ENCODE assay signal across 20 cellular contexts in the genomic region with DNA sequence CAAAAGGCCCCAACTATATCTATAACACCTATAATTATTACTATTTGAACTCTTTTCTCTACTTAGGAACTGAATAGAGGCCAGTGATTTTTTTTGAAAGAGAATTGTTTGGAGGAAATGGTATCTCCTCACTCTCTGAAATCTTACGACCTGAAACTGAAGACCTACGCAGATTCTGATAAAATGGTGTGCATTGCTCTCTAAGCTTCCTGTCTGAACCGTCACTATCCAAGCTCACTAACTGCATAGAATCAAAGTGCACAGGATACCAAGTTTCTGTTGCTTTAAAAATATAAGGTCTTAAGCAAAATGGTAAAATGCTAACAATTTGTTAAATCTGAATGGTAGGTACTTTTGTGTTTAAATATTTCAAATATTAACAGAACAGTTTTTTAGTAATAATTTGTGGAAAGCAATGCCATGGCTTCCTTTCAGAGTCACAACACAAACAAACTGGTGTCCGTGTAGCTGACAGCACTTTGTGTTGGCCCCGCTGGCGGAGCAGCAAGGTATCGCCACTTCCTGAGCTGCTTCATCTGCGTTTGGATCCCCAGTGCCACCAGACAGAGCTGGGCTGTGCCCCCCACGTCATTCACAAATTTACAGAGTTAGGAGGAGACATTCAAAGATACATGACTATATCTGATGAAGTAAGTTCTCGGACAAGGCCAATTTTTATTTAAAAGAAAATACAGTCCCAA.
DNase-seq lines count a peak whose midpoint lies in the region; ATAC-seq and TF ChIP-seq lines count a peak whose summit lies in the region.
"Had no signal": no experiment of that assay in that cellular context is flagged by ENCODE, and none has a peak within 500 bp of the region (broad histone marks: within the 10 kb centered on the region; RNA-seq: fewer than 3 reads in every experiment).

No MANE protein-coding gene starts in this region.

- peak overlapping the region; percentile 54 for H3K4me3 ChIP-seq in CD4-positive, CD25-positive, alpha-beta regulatory T cell (ENCODE audit: low read depth, low read length)
- H3K4me3 ChIP-seq in DND-41 (ENCODE audit: low read depth in 1 of 2, low read length in 2 of 2), result no peak overlapping the region
- no peak overlapping the region for H3K4me3 ChIP-seq in esophagus muscularis mucosa
- H3K4me3 ChIP-seq in BE2C (ENCODE audit: low read depth, low read length), result no peak overlapping the region
- H3K4me3 ChIP-seq: BLaER1, SK-N-MC had no signal

- H3K9ac ChIP-seq in DND-41 (ENCODE audit: low read depth, low read length), result no peak overlapping the region
- H3K9ac ChIP-seq: BLaER1 had no signal

- CTCF ChIA-PET in activated CD4-positive, alpha-beta T cell treated with anti-CD3 and anti-CD28 coated beads, Interleukin-2, amount 10 ng/mL, durations not matched to agents 7 days and 5 days (lab: Charles Lee), result interaction anchor here (1.2 to 1.3 kb wide), 4 partner anchors 26 to 57 kb away, joined by 3 to 4 read pairs (median 3); no protein-coding TSS in a partner anchor

- no peak for DNase-seq in activated CD4-positive, alpha-beta T cell treated with anti-CD3 and anti-CD28 coated beads, Interleukin-2, amount 10 ng/mL, durations not matched to agents 7 days and 5 days
- DNase-seq in activated CD4-positive, alpha-beta T cell treated with anti-CD3 and anti-CD28 coated beads, Interleukin-2, amount 50 U/mL, for 48 hours, result no peak
- peak in 2 of 3 donors; percentile 36 to 68 for DNase-seq in CD4-positive, CD25-positive, alpha-beta regulatory T cell
- DNase-seq in DND-41 (no peak), esophagus muscularis mucosa (ENCODE audit: extremely low spot score) (peak; percentile 50), BE2C (no peak)
- no peak for DNase-seq in stimulated activated CD8-positive, alpha-beta memory T cell treated with anti-CD3 and anti-CD28 coated beads, Interleukin-4, amount 100 ng/mL, for 48 hours
- DNase-seq: CD8-positive, alpha-beta memory T cell; DMS 273 treated with DMSO at 0.1 percent for 48 hours; DMS79; GF-D8; NCI-H1048; NCI-H1694 treated with DMSO at 0.1 percent for 48 hours; NCI-H345; NCI-H510A treated with DMSO at 0.1 percent for 48 hours; NCI-H774; SIG-M5 had no signal

- peaks cover 4% of the 10 kb centered on the region for H3K9me3 Mint-ChIP-seq in activated CD4-positive, alpha-beta T cell treated with anti-CD3 and anti-CD28 coated beads, Interleukin-2, amount 10 ng/mL, durations not matched to agents 7 days and 5 days
- peaks cover 0 to 2% (median 0%) of the 10 kb centered on the region in 7 donors for H3K9me3 Mint-ChIP-seq in CD4-positive, CD25-positive, alpha-beta regulatory T cell
- H3K9me3 Mint-ChIP-seq: CD8-positive, alpha-beta memory T cell had no signal

- no peak overlapping the region for H3K4me3 Mint-ChIP-seq in activated CD4-positive, alpha-beta T cell treated with anti-CD3 and anti-CD28 coated beads, Interleukin-2, amount 10 ng/mL, durations not matched to agents 7 days and 5 days
- peak overlapping the region in 3 of 4 donors; percentile 20 to 67 (median 47) for H3K4me3 Mint-ChIP-seq in CD4-positive, CD25-positive, alpha-beta regulatory T cell
- H3K4me3 Mint-ChIP-seq: CD8-positive, alpha-beta memory T cell had no signal

- WGBS in esophagus muscularis mucosa, result 87% methylated on average over 10 of the region's 10 CpGs

- H3K27me3 ChIP-seq in CD4-positive, CD25-positive, alpha-beta regulatory T cell (ENCODE audit: control insufficient read depth, insufficient read depth, low read length), result no peaks in the 10 kb centered on the region
- H3K27me3 ChIP-seq in DND-41 (ENCODE audit: insufficient read depth, low read length, poor library complexity), result no peaks in the 10 kb centered on the region
- no peaks in the 10 kb centered on the region for H3K27me3 ChIP-seq in esophagus muscularis mucosa
- no peaks in the 10 kb centered on the region for H3K27me3 ChIP-seq in BE2C
- H3K27me3 ChIP-seq: BLaER1 had no signal

- POLR2A ChIA-PET in activated CD4-positive, alpha-beta T cell treated with anti-CD3 and anti-CD28 coated beads, Interleukin-2, amount 10 ng/mL, durations not matched to agents 7 days and 5 days (lab: Charles Lee), result no interaction called here

- no peaks in the 10 kb centered on the region for H4K20me1 ChIP-seq in DND-41 (ENCODE audit: insufficient read depth, low read length)
- H4K20me1 ChIP-seq: BLaER1 had no signal

- TF ChIP-seq POLR2A in esophagus muscularis mucosa (IDR thresholded peaks at IDR 0.05; ENCODE audit: low read depth), result no peak

- intact Hi-C loops in esophagus muscularis mucosa (cut with DNase I), result no loop called here

- H3K79me2 ChIP-seq in DND-41 (ENCODE audit: insufficient read depth, low read length), result no peaks in the 10 kb centered on the region

- no peaks in the 10 kb centered on the region for H3K9me3 ChIP-seq in CD4-positive, CD25-positive, alpha-beta regulatory T cell (ENCODE audit: control insufficient read depth in 2 of 2, low read length in 2 of 2)
- H3K9me3 ChIP-seq in DND-41 (ENCODE audit: insufficient read depth, low read length, severe bottlenecking) (peaks cover 7% of the 10 kb centered on the region), esophagus muscularis mucosa (no peaks in the 10 kb centered on the region), BE2C (no peaks in the 10 kb centered on the region)

- peak overlapping the region; percentile 68 for H3K27ac Mint-ChIP-seq in activated CD4-positive, alpha-beta T cell treated with anti-CD3 and anti-CD28 coated beads, Interleukin-2, amount 10 ng/mL, durations not matched to agents 7 days and 5 days
- peak overlapping the region; percentile 64 to 93 (median 89) for H3K27ac Mint-ChIP-seq in CD4-positive, CD25-positive, alpha-beta regulatory T cell

- TF ChIP-seq CTCF in DND-41 (IDR thresholded peaks at IDR 0.05; ENCODE audit: borderline replicate concordance, extremely low read depth, low read length, poor library complexity, severe bottlenecking) (no peak), esophagus muscularis mucosa (IDR thresholded peaks at IDR 0.05) (no peak), BE2C (IDR thresholded peaks at IDR 0.05; ENCODE audit: low read depth, low read length) (no peak)

- H2AFZ ChIP-seq in DND-41 (ENCODE audit: low read depth, low read length), result peak overlapping the region; percentile 31; the same call in 1 of the 2 replicates

- H3K27me3 Mint-ChIP-seq in activated CD4-positive, alpha-beta T cell treated with anti-CD3 and anti-CD28 coated beads, Interleukin-2, amount 10 ng/mL, durations not matched to agents 7 days and 5 days, result no peaks in the 10 kb centered on the region
- peaks cover 6% of the 10 kb centered on the region for H3K27me3 Mint-ChIP-seq in CD4-positive, CD25-positive, alpha-beta regulatory T cell
- H3K27me3 Mint-ChIP-seq: CD8-positive, alpha-beta memory T cell had no signal

- no peaks in the 10 kb centered on the region for H3K36me3 ChIP-seq in CD4-positive, CD25-positive, alpha-beta regulatory T cell (ENCODE audit: control insufficient read depth, insufficient read depth, low read length)
- no peaks in the 10 kb centered on the region for H3K36me3 ChIP-seq in DND-41 (ENCODE audit: insufficient read depth, low read length)
- H3K36me3 ChIP-seq in esophagus muscularis mucosa, result no peaks in the 10 kb centered on the region
- H3K36me3 ChIP-seq in BE2C, result no peaks in the 10 kb centered on the region

- peaks cover 2% of the 10 kb centered on the region for H3K4me1 ChIP-seq in CD4-positive, CD25-positive, alpha-beta regulatory T cell (ENCODE audit: control insufficient read depth, insufficient read depth, low read length, poor library complexity, severe bottlenecking)
- H3K4me1 ChIP-seq in DND-41 (ENCODE audit: insufficient read depth, low read length), result no peaks in the 10 kb centered on the region
- H3K4me1 ChIP-seq in esophagus muscularis mucosa, result no peaks in the 10 kb centered on the region
- no peaks in the 10 kb centered on the region for H3K4me1 ChIP-seq in BE2C

- H3K4me1 Mint-ChIP-seq in activated CD4-positive, alpha-beta T cell treated with anti-CD3 and anti-CD28 coated beads, Interleukin-2, amount 10 ng/mL, durations not matched to agents 7 days and 5 days, result peaks cover 28% of the 10 kb centered on the region
- H3K4me1 Mint-ChIP-seq in CD4-positive, CD25-positive, alpha-beta regulatory T cell, result peaks cover 8 to 30% (median 18%) of the 10 kb centered on the region in 4 donors

- TF ChIP-seq EP300 in esophagus muscularis mucosa (IDR thresholded peaks at IDR 0.05), result no peak

- H3K36me3 Mint-ChIP-seq in activated CD4-positive, alpha-beta T cell treated with anti-CD3 and anti-CD28 coated beads, Interleukin-2, amount 10 ng/mL, durations not matched to agents 7 days and 5 days (ENCODE audit: low read depth), result peaks cover 4% of the 10 kb centered on the region
- no peaks in the 10 kb centered on the region for H3K36me3 Mint-ChIP-seq in CD4-positive, CD25-positive, alpha-beta regulatory T cell

- ATAC-seq in CD4-positive, CD25-positive, alpha-beta regulatory T cell (ENCODE audit: low read depth in 2 of 2), result peak; percentile 60 to 78
- ATAC-seq in DND-41 (ENCODE audit: insufficient read depth, low read depth), result no peak
- no peak for ATAC-seq in GM21717 (IDR thresholded peaks at IDR 0.05; ENCODE audit: unreplicated experiment)

- H3K27ac ChIP-seq in CD4-positive, CD25-positive, alpha-beta regulatory T cell (ENCODE audit: insufficient read depth, low read length, poor library complexity, severe bottlenecking), result no peak overlapping the region
- no peak overlapping the region for H3K27ac ChIP-seq in DND-41 (ENCODE audit: low read length)
- H3K27ac ChIP-seq in esophagus muscularis mucosa (replicated peaks in 1 of 4), result no peak overlapping the region
- H3K27ac ChIP-seq: BLaER1, SK-N-MC had no signal

- no peak overlapping the region for H3K4me2 ChIP-seq in DND-41 (ENCODE audit: insufficient read depth, low read length)
- H3K4me2 ChIP-seq: BLaER1 had no signal

Comparison
In these comparisons a context has a peak if more than half of its experiments do, and no peak if none do; other contexts are left out.
1. DNase-seq: peak in CD4-positive, CD25-positive, alpha-beta regulatory T cell (2 of 3) and esophagus muscularis mucosa (single experiment); none in activated CD4-positive, alpha-beta T cell treated with anti-CD3 and anti-CD28 coated beads, Interleukin-2, amount 10 ng/mL, durations not matched to agents 7 days and 5 days (single experiment), activated CD4-positive, alpha-beta T cell treated with anti-CD3 and anti-CD28 coated beads, Interleukin-2, amount 50 U/mL, for 48 hours (0 of 2), DND-41 (single experiment), stimulated activated CD8-positive, alpha-beta memory T cell treated with anti-CD3 and anti-CD28 coated beads, Interleukin-4, amount 100 ng/mL, for 48 hours (single experiment) and BE2C (single experiment).
2. ATAC-seq: peak in CD4-positive, CD25-positive, alpha-beta regulatory T cell (2 of 2); none in DND-41 (single experiment) and GM21717 (single experiment).